In the genomic region with DNA sequence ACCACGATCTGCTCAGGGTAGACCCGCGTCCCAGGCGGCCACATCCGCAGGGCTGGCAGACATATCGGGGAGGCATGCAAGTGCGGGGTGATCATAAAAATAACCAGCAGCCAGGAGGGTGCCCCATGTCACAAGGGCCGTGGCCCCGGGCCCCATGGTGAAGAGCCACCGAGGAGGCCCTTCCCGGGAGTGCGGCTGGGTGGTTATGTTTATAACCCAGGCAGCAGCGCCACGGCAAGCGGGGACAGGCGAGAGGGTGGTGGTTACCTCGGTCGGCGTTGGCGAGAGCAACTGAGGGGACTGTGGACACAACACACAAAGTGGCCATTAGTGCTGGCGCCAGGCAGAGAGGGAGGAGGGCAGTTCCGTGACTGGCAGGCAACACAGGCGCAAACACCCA, we compare ENCODE assay signal across 26 cellular contexts.
"Had no signal": no experiment of that assay in that cellular context is flagged by ENCODE, and none has a peak within 500 bp of the region (broad histone marks: within the 10 kb centered on the region; RNA-seq: fewer than 3 reads in every experiment).

No MANE protein-coding gene starts in this region.

- H3K27ac ChIP-seq: ascending aorta, body of pancreas, Peyer's patch, RWPE1 had no signal

- ATAC-seq: activated CD8-positive, alpha-beta T cell treated with anti-CD3 and anti-CD28 coated beads, Interleukin-2, amount 10 ng/mL, durations not matched to agents 7 days and 5 days; activated naive CD4-positive, alpha-beta T cell treated with anti-CD3 and anti-CD28 coated beads, Interleukin-2, amount 50 U/mL, for 72 hours; activated naive CD8-positive, alpha-beta T cell treated with anti-CD3 and anti-CD28 coated beads, Interleukin-2, amount 50 U/mL, for 24 hours; body of pancreas; WTC11 had no signal

- H3K4me1 ChIP-seq: ascending aorta, body of pancreas, Peyer's patch had no signal

- H3K27ac Mint-ChIP-seq: activated CD8-positive, alpha-beta T cell treated with anti-CD3 and anti-CD28 coated beads, Interleukin-2, amount 10 ng/mL, durations not matched to agents 7 days and 5 days; activated naive CD8-positive, alpha-beta T cell treated with anti-CD3 and anti-CD28 coated beads, Interleukin-2, amount 50 U/mL, for 24 hours; activated T-cell treated with anti-CD3 and anti-CD28 coated beads, Interleukin-2, amount 50 U/mL, for 24 hours; activated T-helper 1 cell treated with anti-CD3 and anti-CD28 coated beads, Interleukin-12 subunit alpha, Interleukin-12 subunit beta, Interleukin-2, Interleukin-4 antibody, amounts not matched to agents 30 ng/mL and 10 ng/mL and 1 ng/mL, durations not matched to agents 14 hours and 24 hours and 36 hours; T-helper 1 cell treated with Interleukin-12 subunit alpha and Interleukin-12 subunit beta and Interleukin-4 antibody, amounts not matched to agents 30 μg/mL and 1 μg/mL, for 36 hours; WTC11 had no signal

- H3K9me3 Mint-ChIP-seq: activated naive CD4-positive, alpha-beta T cell treated with anti-CD3 and anti-CD28 coated beads, Interleukin-2, amount 50 U/mL, for 72 hours; activated naive CD8-positive, alpha-beta T cell treated with anti-CD3 and anti-CD28 coated beads, Interleukin-2, amount 50 U/mL, for 24 hours; activated T-cell treated with anti-CD3 and anti-CD28 coated beads, Interleukin-2, amount 50 U/mL, for 24 hours; activated T-helper 1 cell treated with anti-CD3 and anti-CD28 coated beads, Interleukin-12 subunit alpha, Interleukin-12 subunit beta, Interleukin-2, Interleukin-4 antibody, amounts not matched to agents 30 ng/mL and 10 ng/mL and 1 ng/mL, durations not matched to agents 14 hours and 24 hours and 36 hours; T-helper 1 cell treated with Interleukin-12 subunit alpha and Interleukin-12 subunit beta and Interleukin-4 antibody, amounts not matched to agents 30 μg/mL and 1 μg/mL, for 36 hours had no signal

- H3K36me3 ChIP-seq: MG63, Peyer's patch had no signal

- H3K4me3 Mint-ChIP-seq: activated CD8-positive, alpha-beta T cell treated with anti-CD3 and anti-CD28 coated beads, Interleukin-2, amount 10 ng/mL, durations not matched to agents 7 days and 5 days; activated naive CD8-positive, alpha-beta T cell treated with anti-CD3 and anti-CD28 coated beads, Interleukin-2, amount 50 U/mL, for 24 hours; activated T-cell treated with anti-CD3 and anti-CD28 coated beads, Interleukin-2, amount 50 U/mL, for 24 hours; activated T-helper 1 cell treated with anti-CD3 and anti-CD28 coated beads, Interleukin-12 subunit alpha, Interleukin-12 subunit beta, Interleukin-2, Interleukin-4 antibody, amounts not matched to agents 30 ng/mL and 10 ng/mL and 1 ng/mL, durations not matched to agents 14 hours and 24 hours and 36 hours; T-helper 1 cell treated with Interleukin-12 subunit alpha and Interleukin-12 subunit beta and Interleukin-4 antibody, amounts not matched to agents 30 μg/mL and 1 μg/mL, for 36 hours; WTC11 had no signal

- H3K9me3 ChIP-seq: ascending aorta, body of pancreas, MG63, Peyer's patch had no signal

- DNase-seq: activated CD4-positive, alpha-beta T cell treated with anti-CD3 and anti-CD28 coated beads for 48 hours; activated CD4-positive, alpha-beta T cell treated with anti-CD3 and anti-CD28 coated beads, Interleukin-2, amount 50 U/mL, for 4 hours; activated CD4-positive, CD25-positive, alpha-beta regulatory T cell treated with anti-CD3 and anti-CD28 coated beads, Interleukin-2, amount 50 U/mL, for 72 hours; activated CD8-positive, alpha-beta T cell treated with anti-CD3 and anti-CD28 coated beads, Interleukin-2, amount 10 ng/mL, durations not matched to agents 7 days and 5 days; activated effector memory CD4-positive, alpha-beta T cell treated with Interleukin-2 at 50 U/mL for 16 hours; activated naive CD4-positive, alpha-beta T cell; activated naive CD8-positive, alpha-beta T cell treated with anti-CD3 and anti-CD28 coated beads, Interleukin-2, amount 50 U/mL, for 24 hours; activated T-cell treated with anti-CD3 and anti-CD28 coated beads, Interleukin-2, amount 50 U/mL, for 24 hours; amniotic stem cell; body of pancreas; central memory CD4-positive, alpha-beta T cell; MG63; MV-4-11; NCI-H1105 treated with DMSO at 0.1 percent for 48 hours; NCI-H1930; NCI-H345; NCI-H510A; NCI-H526 treated with DMSO at 0.1 percent for 48 hours; Peyer's patch; SHP77 had no signal

- H3K4me1 Mint-ChIP-seq: WTC11 had no signal

- H3K27me3 Mint-ChIP-seq: activated naive CD8-positive, alpha-beta T cell treated with anti-CD3 and anti-CD28 coated beads, Interleukin-2, amount 50 U/mL, for 24 hours; activated T-cell treated with anti-CD3 and anti-CD28 coated beads, Interleukin-2, amount 50 U/mL, for 24 hours had no signal

- H3K36me3 Mint-ChIP-seq: activated naive CD4-positive, alpha-beta T cell treated with anti-CD3 and anti-CD28 coated beads, Interleukin-2, amount 50 U/mL, for 72 hours; WTC11 had no signal

- H3K4me3 ChIP-seq: ascending aorta, body of pancreas, MG63, Peyer's patch had no signal

- H3K27me3 ChIP-seq: ascending aorta, body of pancreas, MG63, Peyer's patch had no signal
